Comparison of ENCODE assay signal across 16 cellular contexts in the genomic region with DNA sequence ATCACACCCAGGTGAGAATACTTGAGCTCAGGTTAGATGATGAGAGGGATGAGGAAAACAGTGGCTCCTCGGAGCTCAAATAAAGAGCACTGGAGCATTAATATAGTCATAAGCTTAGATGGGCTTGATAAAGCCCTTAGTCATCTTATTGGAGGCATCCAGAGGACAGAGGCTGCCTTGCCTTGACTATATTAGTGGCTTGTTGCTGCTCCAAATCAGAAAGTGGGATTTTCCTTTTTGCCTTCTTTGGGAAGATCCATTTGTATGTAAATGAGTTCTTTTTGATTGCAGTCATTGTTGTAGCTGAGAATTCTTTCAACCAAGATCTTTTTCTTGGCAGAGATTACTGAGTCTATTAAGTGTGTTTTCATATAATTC. TPM values are rescaled to one million over a fixed set of nuclear protein-coding genes. Genes with fewer than 3 reads are reported as not detected.
DNase-seq lines count a peak whose midpoint lies in the region; ATAC-seq, FAIRE-seq and TF ChIP-seq lines count a peak whose summit lies in the region.
"Had no signal": no experiment of that assay in that cellular context is flagged by ENCODE, and none has a peak within 500 bp of the region (broad histone marks: within the 10 kb centered on the region; RNA-seq: fewer than 3 reads in every experiment).

No MANE protein-coding gene starts in this region.

- H4K20me1 ChIP-seq in HepG2 (ENCODE audit: insufficient read depth, low read length): no peaks in the 10 kb centered on the region

- H2AFZ ChIP-seq in HepG2 (ENCODE audit: low read length): no peak overlapping the region
- H2AFZ ChIP-seq: neural progenitor cell had no signal

- DNase-seq in HepG2 (ENCODE audit: low spot score) (no peak), colonic mucosa (no peak), mesendoderm (no peak), epidermal melanocyte (ENCODE audit: insufficient read length, low spot score) (no peak), T-helper 2 cell (no peak)
- DNase-seq: activated CD4-positive, alpha-beta T cell treated with anti-CD3 and anti-CD28 coated beads for 48 hours; heart right ventricle; NCI-H187; small intestine; substantia nigra; T-cell had no signal

- H3K27me3 ChIP-seq in liver (ENCODE audit: control insufficient read depth in 4 of 4, insufficient read depth in 4 of 4, low read length in 3 of 4): no peaks in the 10 kb centered on the region
- H3K27me3 ChIP-seq in HepG2 (ENCODE audit: control insufficient read depth in 1 of 2, insufficient read depth in 2 of 2, low read length in 2 of 2): no peaks in the 10 kb centered on the region
- no peaks in the 10 kb centered on the region for H3K27me3 ChIP-seq in colonic mucosa
- no peaks in the 10 kb centered on the region for H3K27me3 ChIP-seq in mesendoderm (ENCODE audit: insufficient read depth, low read length, poor library complexity)
- H3K27me3 ChIP-seq: heart right ventricle, neural progenitor cell had no signal

- H2BK15ac ChIP-seq in mesendoderm (replicated peaks; ENCODE audit: low read depth): no peak overlapping the region

- H3K79me1 ChIP-seq in mesendoderm (ENCODE audit: low read length): no peaks in the 10 kb centered on the region

- peak overlapping the region; percentile 32 to 48 for H3K27ac ChIP-seq in liver (ENCODE audit: low read depth in 1 of 2, low read length in 2 of 2)
- no peak overlapping the region for H3K27ac ChIP-seq in HepG2 (ENCODE audit: extremely low read length, insufficient read depth, low read length)
- H3K27ac ChIP-seq in colonic mucosa: peak overlapping the region; percentile 10
- H3K27ac ChIP-seq in mesendoderm (ENCODE audit: low read depth, low read length): no peak overlapping the region
- H3K27ac ChIP-seq: heart right ventricle, neural progenitor cell had no signal

- in situ Hi-C loops in HepG2 (cut with HindIII; ENCODE audit: extremely low pct_ligation_motif_present, low pct_unique_long_range_greater_than_20kb): loop anchor here (10.0 kb wide), 2 partner anchors 469 to 559 kb away; no protein-coding TSS in a partner anchor

- H3K4ac ChIP-seq in mesendoderm (ENCODE audit: low read depth, low read length): peak overlapping the region; percentile 65

- CTCF ChIA-PET in HepG2 (lab: Yijun Ruan, JAX; ENCODE audit: low intra/inter-chr PET ratio, low total read pairs): interaction anchor here (1.3 to 1.9 kb wide), 3 partner anchors 15 to 461 kb away, joined by 5 to 16 read pairs (median 5); no protein-coding TSS in a partner anchor

- no peak overlapping the region for H3K4me2 ChIP-seq in HepG2 (ENCODE audit: low read depth, low read length)
- no peak overlapping the region for H3K4me2 ChIP-seq in mesendoderm (ENCODE audit: low read length)
- H3K4me2 ChIP-seq: neural progenitor cell had no signal

- no peaks in the 10 kb centered on the region for H3K9me3 ChIP-seq in liver (ENCODE audit: control insufficient read depth in 4 of 4, low read length in 3 of 4)
- H3K9me3 ChIP-seq in HepG2 (ENCODE audit: low read length): no peaks in the 10 kb centered on the region
- no peaks in the 10 kb centered on the region for H3K9me3 ChIP-seq in colonic mucosa

- no peak for TF ChIP-seq CTCF in liver (IDR thresholded peaks at IDR 0.05; ENCODE audit: low read depth, low read length, missing input control)
- TF ChIP-seq CTCF in HepG2 (CRISPR knock-in tag; IDR thresholded peaks at IDR 0.05): no peak
- no peak for TF ChIP-seq CTCF in colonic mucosa (IDR thresholded peaks at IDR 0.05)

- WGBS in liver: 68% methylated on average over 1 of the region's 1 CpG
- 86% methylated on average over 1 of the region's 1 CpG for WGBS in HepG2 (ENCODE audit: low lambda C conversion rate)
- no CpG with 5 or more reads among the region's 1 CpG for WGBS in mesendoderm (ENCODE audit: extremely low coverage, insufficient coverage, low lambda C conversion rate)

- peaks cover 19 to 53% (median 41%) of the 10 kb centered on the region in 4 donors for H3K4me1 ChIP-seq in liver (ENCODE audit: control insufficient read depth in 4 of 4, insufficient read depth in 4 of 4, low read length in 3 of 4)
- H3K4me1 ChIP-seq in HepG2 (ENCODE audit: insufficient read depth, low read length): peaks cover 78% of the 10 kb centered on the region
- peaks cover 10% of the 10 kb centered on the region for H3K4me1 ChIP-seq in colonic mucosa
- peaks cover 8% of the 10 kb centered on the region for H3K4me1 ChIP-seq in mesendoderm (ENCODE audit: control insufficient read depth, low read depth, low read length)

- intact Hi-C loops in HepG2 (cut with micrococcal nuclease; ENCODE audit: unreplicated experiment): loop anchor here (2.0 to 5.0 kb wide), 2 partner anchors 15 to 461 kb away; no protein-coding TSS in a partner anchor
- intact Hi-C loops in colonic mucosa (cut with DNase I): loop anchor here (5.0 to 10.0 kb wide), 3 partner anchors 339 to 566 kb away; no protein-coding TSS in a partner anchor

- no peak overlapping the region for H3K23ac ChIP-seq in mesendoderm (ENCODE audit: low read length)

- H3K36me3 ChIP-seq in liver (ENCODE audit: control insufficient read depth in 4 of 4, insufficient read depth in 3 of 4, low read depth in 1 of 4, low read length in 3 of 4): no peaks in the 10 kb centered on the region
- H3K36me3 ChIP-seq in HepG2 (replicated peaks in 1 of 2; ENCODE audit: control insufficient read depth in 1 of 2, insufficient read depth in 2 of 2, low read length in 2 of 2): no peaks in the 10 kb centered on the region
- H3K36me3 ChIP-seq in colonic mucosa: no peaks in the 10 kb centered on the region
- no peaks in the 10 kb centered on the region for H3K36me3 ChIP-seq in mesendoderm (ENCODE audit: control insufficient read depth, insufficient read depth, low read length)
- H3K36me3 ChIP-seq: heart right ventricle, neural progenitor cell had no signal

- FAIRE-seq in HepG2 (lab: Jason Lieb, UNC): no peak
- FAIRE-seq: D721Med, small intestine had no signal

- H2BK5ac ChIP-seq in mesendoderm (ENCODE audit: low read length): no peak overlapping the region

- peak overlapping the region; percentile 40 for H3K56ac ChIP-seq in mesendoderm (ENCODE audit: low read length)

- H4K5ac ChIP-seq in mesendoderm (ENCODE audit: low read length): no peak overlapping the region

- POLR2A ChIA-PET in HepG2 (lab: Yijun Ruan, JAX): interaction anchor here (1.6 to 6.7 kb wide), 3 partner anchors 14 to 43 kb away, joined by 5 to 118 read pairs (median 8); a partner anchor contains a TSS

- BruUV-seq in HepG2 (replicated peaks; lab: Mats Ljungman, UMichigan): no TSS peak

- TF ChIP-seq RAD21 in liver (IDR thresholded peaks at IDR 0.05): no peak
- TF ChIP-seq RAD21 in HepG2 (CRISPR knock-in tag; IDR thresholded peaks at IDR 0.05): no peak

- peak overlapping the region; percentile 92 for H3K18ac ChIP-seq in mesendoderm (ENCODE audit: low read length)

- H4K8ac ChIP-seq in mesendoderm (ENCODE audit: low read depth, low read length): no peak overlapping the region

- no peak for ATAC-seq in HepG2
- no peak for ATAC-seq in HG03442 (IDR thresholded peaks at IDR 0.05; ENCODE audit: unreplicated experiment)
- no peak for ATAC-seq in HG02678 (IDR thresholded peaks at IDR 0.05; ENCODE audit: unreplicated experiment)

- H3K9ac ChIP-seq in liver (ENCODE audit: low read depth in 1 of 2, low read length in 2 of 2) (no peak overlapping the region), HepG2 (ENCODE audit: insufficient read depth, low read depth, low read length) (no peak overlapping the region), colonic mucosa (ENCODE audit: low read depth in 2 of 2, low read length in 2 of 2) (no peak overlapping the region), mesendoderm (ENCODE audit: low read length) (peak overlapping the region; percentile 13)
- H3K9ac ChIP-seq: neural progenitor cell had no signal

- no peak for TF ChIP-seq POLR2A in HepG2 (IDR thresholded peaks at IDR 0.05; ENCODE audit: insufficient read depth in 1 of 2, low read depth in 2 of 2, low read length in 2 of 2)

- no peak overlapping the region for H2BK120ac ChIP-seq in mesendoderm (ENCODE audit: low read depth, low read length)

- TF ChIP-seq EP300 in HepG2 (IDR thresholded peaks at IDR 0.05; ENCODE audit: low read depth in 2 of 2, low read length in 2 of 2) (no peak), HepG2 (CRISPR knock-in tag; IDR thresholded peaks at IDR 0.05; ENCODE audit: borderline replicate concordance) (no peak)

- H3K79me2 ChIP-seq in HepG2 (ENCODE audit: insufficient read depth, low read length): no peaks in the 10 kb centered on the region
- H3K79me2 ChIP-seq in mesendoderm (ENCODE audit: control insufficient read depth, insufficient read depth, low read length): no peaks in the 10 kb centered on the region

- H2AK5ac ChIP-seq in mesendoderm (ENCODE audit: low read length): peak overlapping the region; percentile 66

- H3K4me3 ChIP-seq in liver (ENCODE audit: low read depth in 1 of 3, low read length in 3 of 3) (no peak overlapping the region), HepG2 (replicated peaks in 1 of 3; ENCODE audit: insufficient read depth in 1 of 3, low read depth in 2 of 3, low read length in 3 of 3) (no peak overlapping the region), colonic mucosa (no peak overlapping the region), mesendoderm (ENCODE audit: low read length) (no peak overlapping the region)
- H3K4me3 ChIP-seq: heart right ventricle, neural progenitor cell had no signal

RNA-seq across cellular contexts. Expression of a gene that starts 18.9 kb away (rescaled TPM):
- total RNA-seq in liver (10 to 100 TPM; 12.8 to 32.6 TPM), HepG2 (2016; rRNA removed; fragmentation: Illumina TruSeq; extraction: Trizol) (4.3 and 10.7 TPM in 2 replicates), colonic mucosa (10 to 100 TPM; 33.0 to 42.4 TPM)
- polyA plus RNA-seq in liver (10 to 100 TPM in 1 of 2 donors, 1 to 10 TPM in 1; 9.7 to 33.1 TPM), HepG2 (2011; rRNA removed) (26.1 and 35.5 TPM in 2 replicates)
- 3.1 and 3.7 TPM in 2 replicates for total RNA-seq in HepG2 (2016; cell fraction: cytosol; rRNA removed; fragmentation: Illumina TruSeq; extraction: Trizol; ENCODE audit: low read depth)
- total RNA-seq in HepG2 (2016; cell fraction: insoluble cytoplasmic fraction; rRNA removed; fragmentation: Illumina TruSeq; extraction: Trizol): 3.1 and 10.5 TPM in 2 replicates
- 4.4 and 5.7 TPM in 2 replicates for total RNA-seq in HepG2 (2016; cell fraction: membrane; rRNA removed; fragmentation: Illumina TruSeq; extraction: Trizol)
- total RNA-seq in HepG2 (2016; cell fraction: nucleus; rRNA removed; fragmentation: Illumina TruSeq; extraction: Trizol): 9.8 and 17.4 TPM in 2 replicates
- 35.7 and 40.9 TPM in 2 replicates for polyA plus RNA-seq in HepG2 (2011; cell fraction: cytosol; rRNA removed)
- polyA plus RNA-seq in HepG2 (2011; cell fraction: nucleus; rRNA removed): 35.9 and 47.6 TPM in 2 replicates
- polyA plus RNA-seq in HepG2 (2012): 18.1 and 31.9 TPM in 2 replicates
- 1.5 and 1.7 TPM in 2 replicates for polyA plus RNA-seq in HepG2 (2016; cell fraction: cytosol; fragmentation: Illumina TruSeq; extraction: Trizol; ENCODE audit: low read depth)
- 2.6 and 3.2 TPM in 2 replicates for polyA plus RNA-seq in HepG2 (2016; cell fraction: insoluble cytoplasmic fraction; fragmentation: Illumina TruSeq; extraction: Trizol; ENCODE audit: low read depth)
- polyA plus RNA-seq in HepG2 (2016; cell fraction: membrane; fragmentation: Illumina TruSeq; extraction: Trizol; ENCODE audit: low read depth): 1.6 and 2.2 TPM in 2 replicates
- 25.4 and 29.5 TPM in 2 replicates for polyA plus RNA-seq in HepG2 (2016; cell fraction: nucleus; fragmentation: Illumina TruSeq; extraction: Trizol; ENCODE audit: insufficient read depth, low read depth)
- polyA minus RNA-seq in HepG2 (2011; rRNA and poly(A)+ RNA removed; ENCODE audit: low replicate concordance): 67.2 and 67.7 TPM in 2 replicates
- 20.9 and 26.9 TPM in 2 replicates for polyA minus RNA-seq in HepG2 (2011; cell fraction: cytosol; rRNA and poly(A)+ RNA removed)
- polyA minus RNA-seq in HepG2 (2011; cell fraction: nucleus; rRNA and poly(A)+ RNA removed): 19.2 and 28.2 TPM in 2 replicates
- polyA plus RNA-seq in mesendoderm (2013, experiment 1 of 2): 12.6 TPM
- polyA plus RNA-seq in mesendoderm (2013, experiment 2 of 2): 15.2 TPM

RNA-seq across cellular contexts. Expression of a gene that starts 29.8 kb away (rescaled TPM):
- total RNA-seq in liver (10 to 100 TPM; 16.7 to 31.3 TPM), HepG2 (2016; rRNA removed; fragmentation: Illumina TruSeq; extraction: Trizol) (24.0 and 29.9 TPM in 2 replicates), colonic mucosa (10 to 100 TPM; 30.5 to 47.0 TPM)
- polyA plus RNA-seq in liver (10 to 100 TPM in 1 of 2 donors, 1 to 10 TPM in 1; 7.5 to 12.7 TPM), HepG2 (2011; rRNA removed) (45.6 and 45.8 TPM in 2 replicates)
- 6.3 and 6.7 TPM in 2 replicates for total RNA-seq in HepG2 (2016; cell fraction: cytosol; rRNA removed; fragmentation: Illumina TruSeq; extraction: Trizol; ENCODE audit: low read depth)
- 22.0 and 29.2 TPM in 2 replicates for total RNA-seq in HepG2 (2016; cell fraction: insoluble cytoplasmic fraction; rRNA removed; fragmentation: Illumina TruSeq; extraction: Trizol)
- total RNA-seq in HepG2 (2016; cell fraction: membrane; rRNA removed; fragmentation: Illumina TruSeq; extraction: Trizol): 11.3 and 12.9 TPM in 2 replicates
- total RNA-seq in HepG2 (2016; cell fraction: nucleus; rRNA removed; fragmentation: Illumina TruSeq; extraction: Trizol): 26.4 and 32.0 TPM in 2 replicates
- polyA plus RNA-seq in HepG2 (2011; cell fraction: cytosol; rRNA removed): 30.7 and 44.4 TPM in 2 replicates
- 31.7 and 32.8 TPM in 2 replicates for polyA plus RNA-seq in HepG2 (2011; cell fraction: nucleus; rRNA removed)
- polyA plus RNA-seq in HepG2 (2012): 23.2 and 27.6 TPM in 2 replicates
- polyA plus RNA-seq in HepG2 (2016; cell fraction: cytosol; fragmentation: Illumina TruSeq; extraction: Trizol; ENCODE audit: low read depth): 1.1 and 1.2 TPM in 2 replicates
- polyA plus RNA-seq in HepG2 (2016; cell fraction: insoluble cytoplasmic fraction; fragmentation: Illumina TruSeq; extraction: Trizol; ENCODE audit: low read depth): 20.9 and 24.0 TPM in 2 replicates
- 3.6 and 5.5 TPM in 2 replicates for polyA plus RNA-seq in HepG2 (2016; cell fraction: membrane; fragmentation: Illumina TruSeq; extraction: Trizol; ENCODE audit: low read depth)
- 21.9 and 25.7 TPM in 2 replicates for polyA plus RNA-seq in HepG2 (2016; cell fraction: nucleus; fragmentation: Illumina TruSeq; extraction: Trizol; ENCODE audit: insufficient read depth, low read depth)
- polyA minus RNA-seq in HepG2 (2011; rRNA and poly(A)+ RNA removed; ENCODE audit: low replicate concordance): 61.7 and 122 TPM in 2 replicates
- 38.2 and 59.0 TPM in 2 replicates for polyA minus RNA-seq in HepG2 (2011; cell fraction: cytosol; rRNA and poly(A)+ RNA removed)
- polyA minus RNA-seq in HepG2 (2011; cell fraction: nucleus; rRNA and poly(A)+ RNA removed): 120 and 149 TPM in 2 replicates
- 14.5 TPM for polyA plus RNA-seq in mesendoderm (2013, experiment 1 of 2)
- polyA plus RNA-seq in mesendoderm (2013, experiment 2 of 2): 15.3 TPM

Comparison
In these comparisons a context has a peak if more than half of its experiments do, and no peak if none do; other contexts are left out.
1. H3K27ac ChIP-seq: peak in liver (2 of 2) and colonic mucosa (single experiment); none in HepG2 (single experiment) and mesendoderm (single experiment).